21 cellular contexts compared by ENCODE assay signal in genomic region chr7:1168422-1168821, GRCh38. TPM values are rescaled to one million over a fixed set of nuclear protein-coding genes. Genes with fewer than 3 reads are reported as not detected.
A peak's percentile ranks its signal among the peaks of the same experiment; 100 is the strongest.
DNase-seq lines count a peak whose midpoint lies in the region; FAIRE-seq and TF ChIP-seq lines count a peak whose summit lies in the region.
"Had no signal": no experiment of that assay in that cellular context is flagged by ENCODE, and none has a peak within 500 bp of the region (broad histone marks: within the 10 kb centered on the region; RNA-seq: fewer than 3 reads in every experiment).

No MANE protein-coding gene starts in this region.

- TF ChIP-seq POLR2A in NB4 (IDR thresholded peaks at IDR 0.05; ENCODE audit: extremely low read depth, insufficient read length): no peak

- no peak overlapping the region for H3K9ac ChIP-seq in keratinocyte (ENCODE audit: control insufficient read depth, extremely low read depth, insufficient read depth, low read length)

- H3K27ac ChIP-seq in 22Rv1: peak overlapping the region; percentile 71; the same call in 1 of the 2 replicates
- H3K27ac ChIP-seq in keratinocyte (ENCODE audit: control insufficient read depth, insufficient read depth, low read length): no peak overlapping the region
- H3K27ac ChIP-seq in osteoblast (ENCODE audit: low read depth, low read length): no peak overlapping the region
- H3K27ac ChIP-seq: HL-60 had no signal

- H3K27me3 ChIP-seq in keratinocyte (ENCODE audit: control insufficient read depth, extremely low read depth, insufficient read depth, low read length) (no peaks in the 10 kb centered on the region), osteoblast (ENCODE audit: insufficient read depth, low read length) (no peaks in the 10 kb centered on the region)
- H3K27me3 ChIP-seq: BE2C had no signal

- peaks cover 2% of the 10 kb centered on the region for H3K4me1 ChIP-seq in keratinocyte (ENCODE audit: control insufficient read depth, extremely low read depth, insufficient read depth, low read length)
- no peaks in the 10 kb centered on the region for H3K4me1 ChIP-seq in osteoblast (ENCODE audit: insufficient read depth, low read length)
- H3K4me1 ChIP-seq: BE2C had no signal

- peak overlapping the region; percentile 88 for H3K4me3 ChIP-seq in NB4 (ENCODE audit: low read depth, low read length)
- H3K4me3 ChIP-seq in keratinocyte (ENCODE audit: control insufficient read depth in 2 of 3, extremely low read depth in 1 of 3, insufficient read depth in 2 of 3, low read depth in 1 of 3, low read length in 3 of 3): peak overlapping the region in 1 of 3 experiments; percentile 38
- no peak overlapping the region for H3K4me3 ChIP-seq in osteoblast (ENCODE audit: insufficient read depth, low read length)

- no peaks in the 10 kb centered on the region for H3K79me2 ChIP-seq in keratinocyte (ENCODE audit: control insufficient read depth, insufficient read depth, low read length)
- H3K79me2 ChIP-seq in osteoblast (ENCODE audit: insufficient read depth, low read length): no peaks in the 10 kb centered on the region

- FAIRE-seq in keratinocyte (lab: Jason Lieb, UNC) (no peak), HTR-8/SVneo (lab: Jason Lieb, UNC) (no peak)
- FAIRE-seq: A204.1, GM12892 had no signal

- H3K36me3 ChIP-seq in keratinocyte (ENCODE audit: control insufficient read depth in 2 of 2, extremely low read depth in 1 of 2, insufficient read depth in 2 of 2, low read length in 2 of 2) (peaks cover 2 to 6% of the 10 kb centered on the region in 2 experiments), osteoblast (ENCODE audit: insufficient read depth, low read length) (peaks cover 5% of the 10 kb centered on the region)
- H3K36me3 ChIP-seq: BE2C had no signal

- H3K4me2 ChIP-seq in keratinocyte (ENCODE audit: control insufficient read depth, extremely low read depth, insufficient read depth, low read depth, low read length) (peak overlapping the region; percentile 41), osteoblast (ENCODE audit: insufficient read depth, low read length) (no peak overlapping the region)

- H2AFZ ChIP-seq in keratinocyte (ENCODE audit: control insufficient read depth, low read length) (peak overlapping the region; percentile 26), osteoblast (ENCODE audit: low read length) (no peak overlapping the region)

- dilution Hi-C loops in keratinocyte (cut with MboI; ENCODE audit: extremely low pct_ligation_motif_present, low sequenced_read_pairs): no loop called here

- DNase-seq in NB4 (ENCODE audit: low read depth) (no peak), keratinocyte (ENCODE audit: low read depth, low spot score) (no peak), osteoblast (ENCODE audit: insufficient read length, low spot score, missing footprints) (peak; percentile 90), HTR-8/SVneo (ENCODE audit: insufficient read length, low spot score) (no peak), NCI-H128 (lab: John Stamatoyannopoulos, UW; ENCODE audit: unreplicated experiment) (no peak)
- DNase-seq: ACHN; BE2C; C1 segment of cervical spinal cord; CD4-positive, CD25-positive, alpha-beta regulatory T cell; CD8-positive, alpha-beta memory T cell; COR-L47; DMS 273 treated with DMSO at 0.1 percent for 48 hours; DMS53; GDM1; GOT3; H7; HFFc6 had no signal

- H4K20me1 ChIP-seq in keratinocyte (ENCODE audit: control insufficient read depth, extremely low read depth, insufficient read depth, low read length) (no peaks in the 10 kb centered on the region), osteoblast (ENCODE audit: insufficient read depth, low read length) (no peaks in the 10 kb centered on the region)

- TF ChIP-seq CTCF in 22Rv1 (IDR thresholded peaks at IDR 0.05) (no peak), NB4 (IDR thresholded peaks at IDR 0.05; ENCODE audit: low read depth, low read length) (no peak), keratinocyte (optimal IDR thresholded peaks at IDR 0.05 in 1 of 3, IDR thresholded peaks at IDR 0.05 in 1 of 3, conservative IDR thresholded peaks at IDR 0.05 in 1 of 3; ENCODE audit: extremely low read depth in 1 of 3, insufficient read depth in 2 of 3, low read length in 3 of 3) (no peak), osteoblast (IDR thresholded peaks at IDR 0.05; ENCODE audit: extremely low read depth, low read depth, low read length) (no peak)

- no peaks in the 10 kb centered on the region for H3K9me1 ChIP-seq in keratinocyte (ENCODE audit: control insufficient read depth, extremely low read depth, insufficient read depth, low read length)

- no peaks in the 10 kb centered on the region for H3K9me3 ChIP-seq in keratinocyte (ENCODE audit: control insufficient read depth, low read depth, low read length)
- no peaks in the 10 kb centered on the region for H3K9me3 ChIP-seq in osteoblast (ENCODE audit: low read depth, low read length)

RNA-seq across cellular contexts. Expression of gene ZFAND2A, which starts 8.4 kb away (rescaled TPM):
- 25.5 to 31.1 TPM (median 27.5 TPM) in 3 replicates for polyA plus RNA-seq in keratinocyte
- polyA plus RNA-seq in keratinocyte (2011; ENCODE audit: low read depth): 24.6 TPM
- polyA plus RNA-seq in keratinocyte (2011; cell fraction: cytosol; rRNA removed): 27.1 and 38.3 TPM in 2 replicates
- 19.3 and 22.6 TPM in 2 replicates for polyA plus RNA-seq in keratinocyte (2011; cell fraction: nucleus; rRNA removed)
- polyA plus RNA-seq in keratinocyte (2012; ENCODE audit: low replicate concordance): 17.8 and 34.0 TPM in 2 replicates
- polyA minus RNA-seq in keratinocyte: 11.2 to 16.9 TPM (median 11.2 TPM) in 3 replicates
- 6.3 TPM for polyA minus RNA-seq in keratinocyte (2011; cell fraction: cytosol; rRNA and poly(A)+ RNA removed)
- polyA minus RNA-seq in keratinocyte (2011; cell fraction: nucleus; rRNA and poly(A)+ RNA removed): 6.0 and 8.8 TPM in 2 replicates
- 11.8 and 13.0 TPM in 2 replicates for total RNA-seq in osteoblast
